Comparison of ENCODE assay signal across 8 cellular contexts in the genomic region with DNA sequence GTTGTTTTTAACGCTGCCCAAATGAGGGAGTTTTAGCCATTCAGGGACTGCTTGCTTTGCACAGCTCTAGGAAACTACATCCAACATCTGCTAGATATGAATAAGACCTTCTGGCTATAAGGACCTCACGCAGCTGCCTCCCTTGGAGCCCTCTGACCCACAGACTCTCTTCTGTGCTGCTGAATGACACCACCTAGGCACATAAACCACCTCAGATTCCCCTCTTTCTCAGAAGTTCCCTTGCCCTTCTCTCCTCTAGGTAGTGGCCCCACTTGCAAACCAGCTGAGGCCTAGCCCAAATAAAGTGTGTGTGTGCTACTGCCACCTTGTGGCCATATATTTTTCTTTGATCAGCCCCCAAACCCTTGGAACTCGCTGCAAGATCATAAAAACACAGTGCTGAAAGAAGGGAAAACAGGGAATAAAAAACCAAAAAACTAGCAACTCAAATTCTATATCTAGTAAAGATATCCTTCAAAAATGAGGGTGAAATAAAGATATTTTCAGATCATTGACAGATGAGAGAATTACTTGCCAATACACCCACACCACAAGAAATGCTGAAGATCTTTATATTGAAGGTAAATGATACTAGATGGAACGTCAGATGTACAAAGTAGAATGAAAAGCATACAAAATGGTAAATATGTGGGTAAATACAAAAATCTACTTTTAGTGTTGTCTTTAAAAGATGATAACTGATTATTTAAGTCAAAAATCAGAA.
A peak's percentile ranks its signal among the peaks of the same experiment; 100 is the strongest.
DNase-seq lines count a peak whose midpoint lies in the region; ATAC-seq, FAIRE-seq and TF ChIP-seq lines count a peak whose summit lies in the region.

No MANE protein-coding gene starts in this region.

- in situ Hi-C loops in Caki2 (cut with HindIII; ENCODE audit: low pct_unique_long_range_greater_than_20kb, low sequenced_read_pairs) = no loop called here

- WGBS in right cardiac atrium = 76% methylated on average over 4 of the region's 4 CpGs
- WGBS in small intestine, 3 donors = 60 to 70% (median 64%) methylated on average over 4 of the region's 4 CpGs

- H3K36me3 ChIP-seq in Peyer's patch = no peaks in the 10 kb centered on the region
- H3K36me3 ChIP-seq in small intestine (ENCODE audit: control insufficient read depth in 2 of 2, insufficient read depth in 2 of 2, low read length in 2 of 2) = no peaks in the 10 kb centered on the region

- FAIRE-seq in GM19239 (lab: Jason Lieb, UNC) (peak; percentile 73), small intestine (lab: Jason Lieb, UNC) (no peak)

- ATAC-seq in HG03139 (IDR thresholded peaks at IDR 0.05; ENCODE audit: unreplicated experiment) (peak; percentile 91), right cardiac atrium (peak; percentile 57 to 68)

- H3K9me3 ChIP-seq in Peyer's patch (no peaks in the 10 kb centered on the region), right cardiac atrium (ENCODE audit: control insufficient read depth, low read length) (no peaks in the 10 kb centered on the region), small intestine (ENCODE audit: control insufficient read depth, low read depth) (no peaks in the 10 kb centered on the region)

- DNase-seq in Caki2 (ENCODE audit: low read depth) (peak; percentile 43), GM19239 (ENCODE audit: insufficient read length, low spot score) (peak; percentile 5), Peyer's patch (peak in 2 of 3 donors; percentile 43 to 65), right cardiac atrium (no peak), small intestine (peak; percentile 46), cerebellar nuclear complex (lab: John Stamatoyannopoulos, UW) (no peak)
- DNase-seq in activated naive CD4-positive, alpha-beta T cell treated with Interleukin-2 at 50 U/mL for 16 hours = peak; percentile 35

- peak; percentile 12 to 61 (median 53) for TF ChIP-seq CTCF in Peyer's patch (IDR thresholded peaks at IDR 0.05)

- H3K4me3 ChIP-seq in Peyer's patch (no peak overlapping the region), right cardiac atrium (ENCODE audit: low read length) (no peak overlapping the region), small intestine (ENCODE audit: low read depth in 1 of 2, low read length in 2 of 2) (no peak overlapping the region)

- H3K4me1 ChIP-seq in Peyer's patch = no peaks in the 10 kb centered on the region
- no peaks in the 10 kb centered on the region for H3K4me1 ChIP-seq in right cardiac atrium (ENCODE audit: control insufficient read depth, insufficient read depth, low read length)
- H3K4me1 ChIP-seq in small intestine (ENCODE audit: control insufficient read depth in 2 of 2, insufficient read depth in 1 of 2, low read depth in 1 of 2, low read length in 1 of 2) = no peaks in the 10 kb centered on the region

- intact Hi-C loops in right cardiac atrium (cut with DNase I) = loop anchor here in 1 of 4 donors (10.0 kb wide), 1 partner anchor 712 kb away; no protein-coding TSS in a partner anchor

- no peak for TF ChIP-seq POLR2A in Peyer's patch (IDR thresholded peaks at IDR 0.05)

- H3K27me3 ChIP-seq in Peyer's patch (no peaks in the 10 kb centered on the region), right cardiac atrium (ENCODE audit: control insufficient read depth, insufficient read depth) (no peaks in the 10 kb centered on the region), small intestine (ENCODE audit: control insufficient read depth in 2 of 2, insufficient read depth in 2 of 2, low read length in 2 of 2) (no peaks in the 10 kb centered on the region)

- H3K27ac ChIP-seq in Peyer's patch (no peak overlapping the region), right cardiac atrium (ENCODE audit: low read length) (no peak overlapping the region), small intestine (ENCODE audit: low read depth in 1 of 2, low read length in 1 of 2) (no peak overlapping the region)

Comparison
In these comparisons a context has a peak if more than half of its experiments do, and no peak if none do; other contexts are left out.
1. DNase-seq: peak in Caki2 (single experiment), GM19239 (single experiment), Peyer's patch (2 of 3), activated naive CD4-positive, alpha-beta T cell treated with Interleukin-2 at 50 U/mL for 16 hours (single experiment) and small intestine (single experiment); none in right cardiac atrium (0 of 3) and cerebellar nuclear complex (0 of 2).